1 cellular context compared by ENCODE assay signal in the genomic region with DNA sequence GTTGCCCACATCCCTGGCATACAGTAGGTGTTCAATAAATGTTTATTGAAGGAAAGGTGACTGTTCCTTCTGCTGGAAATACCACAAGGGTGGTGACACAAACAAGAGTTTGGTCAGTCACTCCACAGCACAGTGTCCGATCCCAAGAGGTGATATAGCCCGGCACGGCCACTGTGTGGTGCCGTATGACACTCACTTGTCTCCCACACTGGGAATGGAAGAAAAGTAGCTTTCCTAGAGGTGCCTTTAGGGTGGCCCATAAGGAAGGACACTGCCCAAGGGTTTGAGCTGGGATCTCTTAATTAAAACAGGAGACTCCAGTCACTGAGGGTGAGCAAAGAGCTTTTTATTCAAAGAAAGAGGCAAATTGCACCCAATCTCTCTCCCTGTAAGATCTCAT.
TF ChIP-seq lines count a peak whose summit lies in the region.

No MANE protein-coding gene starts in this region.

TF ChIP-seq in HEK293T, 16 proteins besides CTCF, POLR2A, EP300 and RAD21:
- TF ChIP-seq ZNF384 (IDR thresholded peaks at IDR 0.05) (no peak), CTBP1 (IDR thresholded peaks at IDR 0.05; ENCODE audit: borderline replicate concordance) (no peak), SP1 (IDR thresholded peaks at IDR 0.05) (no peak), FOXK2 (IDR thresholded peaks at IDR 0.05) (no peak)
